ENCODE assay signal across 8 cellular contexts in genomic region chr1:2091611-2092604, GRCh38. TPM values are rescaled to one million over a fixed set of nuclear protein-coding genes. Genes with fewer than 3 reads are reported as not detected.
A peak's percentile ranks its signal among the peaks of the same experiment; 100 is the strongest.
DNase-seq lines count a peak whose midpoint lies in the region; ATAC-seq and TF ChIP-seq lines count a peak whose summit lies in the region.

No MANE protein-coding gene starts in this region.

- CTCF ChIA-PET in CD4-positive, alpha-beta T cell (lab: Charles Lee): no interaction called here
- CTCF ChIA-PET in Calu3 (lab: Charles Lee): no interaction called here

- no peak overlapping the region for H3K4me3 Mint-ChIP-seq in CD4-positive, alpha-beta T cell
- no peak overlapping the region for H3K4me3 Mint-ChIP-seq in activated naive CD8-positive, alpha-beta T cell treated with anti-CD3 and anti-CD28 coated beads for 36 hours
- H3K4me3 Mint-ChIP-seq in Calu3 (ENCODE audit: low read depth, unreplicated experiment): no peak overlapping the region

- H3K9me3 ChIP-seq in CD4-positive, alpha-beta T cell (ENCODE audit: control insufficient read depth, low read length): no peaks in the 10 kb centered on the region

- POLR2A ChIA-PET in CD4-positive, alpha-beta T cell (lab: Charles Lee): no interaction called here

- H3K27ac ChIP-seq in CD4-positive, alpha-beta T cell (ENCODE audit: low read depth, low read length): no peak overlapping the region

- no peak overlapping the region for H3K27ac Mint-ChIP-seq in CD4-positive, alpha-beta T cell
- no peak overlapping the region for H3K27ac Mint-ChIP-seq in activated naive CD8-positive, alpha-beta T cell treated with anti-CD3 and anti-CD28 coated beads for 36 hours
- no peak overlapping the region for H3K27ac Mint-ChIP-seq in Calu3 (ENCODE audit: unreplicated experiment)

- TF ChIP-seq CTCF in CD4-positive, alpha-beta T cell (IDR thresholded peaks at IDR 0.05): peak; percentile 82
- TF ChIP-seq CTCF in Calu3 (IDR thresholded peaks at IDR 0.05; ENCODE audit: unreplicated experiment): no peak

- BruUV-seq in Calu3 (replicated peaks; lab: Mats Ljungman, UMichigan): no TSS peak

- H3K36me3 Mint-ChIP-seq in CD4-positive, alpha-beta T cell (ENCODE audit: low read depth): no peaks in the 10 kb centered on the region
- peaks cover 2% of the 10 kb centered on the region for H3K36me3 Mint-ChIP-seq in activated naive CD8-positive, alpha-beta T cell treated with anti-CD3 and anti-CD28 coated beads for 36 hours
- H3K36me3 Mint-ChIP-seq in Calu3 (ENCODE audit: insufficient read depth, unreplicated experiment): peaks cover 10% of the 10 kb centered on the region

- peak; percentile 11 to 59 (median 33) for DNase-seq in CD4-positive, alpha-beta T cell
- peak; percentile 70 to 74 for DNase-seq in NOMO-1 (lab: John Stamatoyannopoulos, UW; ENCODE audit: unreplicated experiment in 2 of 2)
- peak; percentile 58 for DNase-seq in activated naive CD8-positive, alpha-beta T cell treated with anti-CD3 and anti-CD28 coated beads for 36 hours
- DNase-seq in iPS DF 19.7 (ENCODE audit: low read depth, low spot score): peak; percentile 25
- peak; percentile 52 for DNase-seq in stimulated activated CD4-positive, alpha-beta T cell treated with anti-CD3 and anti-CD28 coated beads, Interleukin-4, amount 100 ng/mL, for 1 hour
- DNase-seq in NCI-H226: no peak
- DNase-seq in Calu3: no peak
- DNase-seq in COLO829 (ENCODE audit: low spot score): no peak

- no peaks in the 10 kb centered on the region for H3K9me3 Mint-ChIP-seq in CD4-positive, alpha-beta T cell
- H3K9me3 Mint-ChIP-seq in activated naive CD8-positive, alpha-beta T cell treated with anti-CD3 and anti-CD28 coated beads for 36 hours: no peaks in the 10 kb centered on the region
- H3K9me3 Mint-ChIP-seq in Calu3 (ENCODE audit: low read depth, unreplicated experiment): no peaks in the 10 kb centered on the region

- intact Hi-C loops in CD4-positive, alpha-beta T cell (cut with DNase I, micrococcal nuclease): loop anchor here in 1 of 2 experiments (1.0 kb wide), 1 partner anchor 82 kb away; no protein-coding TSS in a partner anchor
- intact Hi-C loops in Calu3 (cut with micrococcal nuclease; ENCODE audit: unreplicated experiment): no loop called here

- no peaks in the 10 kb centered on the region for H3K4me1 Mint-ChIP-seq in CD4-positive, alpha-beta T cell (ENCODE audit: low read depth)
- H3K4me1 Mint-ChIP-seq in activated naive CD8-positive, alpha-beta T cell treated with anti-CD3 and anti-CD28 coated beads for 36 hours: peaks cover 3% of the 10 kb centered on the region
- no peaks in the 10 kb centered on the region for H3K4me1 Mint-ChIP-seq in Calu3 (ENCODE audit: low read depth, unreplicated experiment)

- H3K27me3 ChIP-seq in CD4-positive, alpha-beta T cell (ENCODE audit: control insufficient read depth, insufficient read depth, low read length): no peaks in the 10 kb centered on the region

- peak; percentile 60 for ATAC-seq in CD4-positive, alpha-beta T cell (ENCODE audit: poor library complexity)

- no peaks in the 10 kb centered on the region for H3K27me3 Mint-ChIP-seq in CD4-positive, alpha-beta T cell
- H3K27me3 Mint-ChIP-seq in activated naive CD8-positive, alpha-beta T cell treated with anti-CD3 and anti-CD28 coated beads for 36 hours: no peaks in the 10 kb centered on the region
- no peaks in the 10 kb centered on the region for H3K27me3 Mint-ChIP-seq in Calu3 (ENCODE audit: unreplicated experiment)

RNA-seq across cellular contexts. Expression of gene PRKCZ, which starts 41.7 kb away (rescaled TPM):
- 10 to 100 TPM; 17.8 to 19.0 TPM for total RNA-seq in CD4-positive, alpha-beta T cell
- 10 to 100 TPM; 11.1 to 13.0 TPM for total RNA-seq in activated naive CD8-positive, alpha-beta T cell treated with anti-CD3 and anti-CD28 coated beads for 36 hours
- 26.0 and 27.4 TPM in 2 replicates for total RNA-seq in Calu3 (2022)

Comparison
In these comparisons a context has a peak if more than half of its experiments do, and no peak if none do; other contexts are left out.
1. DNase-seq: peak in CD4-positive, alpha-beta T cell (10 of 10), NOMO-1 (2 of 2), activated naive CD8-positive, alpha-beta T cell treated with anti-CD3 and anti-CD28 coated beads for 36 hours (single experiment), iPS DF 19.7 (single experiment) and stimulated activated CD4-positive, alpha-beta T cell treated with anti-CD3 and anti-CD28 coated beads, Interleukin-4, amount 100 ng/mL, for 1 hour (single experiment); none in NCI-H226 (single experiment), Calu3 (single experiment) and COLO829 (single experiment).